8 cellular contexts compared by ENCODE assay signal in the genomic region with DNA sequence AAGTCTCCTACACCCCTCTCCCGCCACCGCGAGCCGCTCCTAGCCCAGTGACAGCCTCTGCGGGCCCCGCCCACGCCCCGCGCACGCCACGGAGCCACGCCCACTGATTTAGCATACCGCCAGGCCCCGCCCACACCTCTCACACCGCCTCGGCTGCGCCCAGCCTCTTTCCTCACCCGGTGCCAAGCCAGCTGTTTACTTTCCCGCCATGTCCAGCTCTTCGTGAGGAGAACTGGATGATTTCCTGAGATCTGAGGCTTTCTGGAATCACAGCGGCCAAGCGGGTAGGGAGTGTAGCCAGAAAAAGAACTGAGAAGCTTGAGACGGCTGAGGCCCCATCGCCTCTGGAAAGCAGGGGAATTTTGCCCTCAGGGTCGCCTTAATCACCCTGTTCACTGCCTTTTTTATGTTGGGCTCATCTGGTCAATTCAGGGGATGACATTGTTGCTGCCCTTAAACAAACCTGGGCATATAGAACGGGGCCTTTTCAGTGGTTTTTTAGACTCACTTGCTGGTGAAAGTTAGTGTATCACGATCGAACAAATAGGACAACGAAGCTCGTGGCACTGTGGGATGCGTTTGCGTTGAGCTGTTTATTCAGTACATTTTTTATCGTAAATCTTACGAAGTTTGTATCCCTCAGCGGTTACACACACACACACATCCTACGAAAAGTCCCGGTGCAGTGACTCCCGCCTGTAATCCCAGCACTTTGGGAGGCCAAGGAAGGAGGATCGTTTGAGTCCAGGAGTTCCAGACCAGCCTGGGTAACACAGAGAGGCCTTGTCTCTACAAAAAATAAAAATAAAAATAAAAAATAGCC. TPM values are rescaled to one million over a fixed set of nuclear protein-coding genes. Genes with fewer than 3 reads are reported as not detected.
DNase-seq lines count a peak whose midpoint lies in the region; ATAC-seq, FAIRE-seq and TF ChIP-seq lines count a peak whose summit lies in the region.

A gene with protein sequence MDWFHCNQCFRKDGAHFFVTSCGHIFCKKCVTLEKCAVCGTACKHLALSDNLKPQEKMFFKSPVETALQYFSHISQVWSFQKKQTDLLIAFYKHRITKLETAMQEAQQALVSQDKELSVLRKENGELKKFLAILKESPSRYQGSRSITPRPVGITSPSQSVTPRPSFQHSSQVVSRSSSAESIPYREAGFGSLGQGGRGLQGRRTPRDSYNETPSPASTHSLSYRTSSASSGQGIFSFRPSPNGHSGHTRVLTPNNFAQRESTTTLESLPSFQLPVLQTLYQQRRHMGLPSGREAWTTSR (plus strand): TSS at position 165 of the 823 bp plus-strand sequence. CDS start 2,410 bp downstream, outside the sequence.

- peak within 1 kb of the TSS; percentile 79 for H3K4me3 Mint-ChIP-seq in activated T-cell treated with anti-CD3 and anti-CD28 coated beads, Interleukin-2, amount 50 U/mL, for 72 hours

- peak; percentile 85 for FAIRE-seq in GM12891 (lab: Jason Lieb, UNC)

- DNase-seq in GM12891 (ENCODE audit: insufficient read length, low spot score): peak; percentile 68
- peak; percentile 91 for DNase-seq in HuH-7 (ENCODE audit: low spot score)
- DNase-seq in Peyer's patch: peak; percentile 64 to 96 (median 96)
- peak; percentile 91 to 94 for DNase-seq in activated T-cell treated with anti-CD3 and anti-CD28 coated beads, Interleukin-2, amount 50 U/mL, for 72 hours
- DNase-seq in fibroblast of gingiva (ENCODE audit: low read depth): peak; percentile 57
- peak; percentile 78 for DNase-seq in stimulated activated CD8-positive, alpha-beta memory T cell treated with anti-CD3 and anti-CD28 coated beads, Interleukin-4, amount 100 ng/mL, for 24 hours (ENCODE audit: low read depth)

- H3K27ac ChIP-seq in Peyer's patch: peak within 1 kb of the TSS in 3 of 4 donors; percentile 25 to 48 (median 36)
- H3K27ac ChIP-seq in muscle layer of duodenum (ENCODE audit: low read length): no peak within 1 kb of the TSS

- no peaks in the 10 kb centered on the region for H3K9me3 Mint-ChIP-seq in activated T-cell treated with anti-CD3 and anti-CD28 coated beads, Interleukin-2, amount 50 U/mL, for 72 hours

- H3K27ac Mint-ChIP-seq in activated T-cell treated with anti-CD3 and anti-CD28 coated beads, Interleukin-2, amount 50 U/mL, for 72 hours: no peak within 1 kb of the TSS

- peak; percentile 100 for ATAC-seq in activated T-cell treated with anti-CD3 and anti-CD28 coated beads, Interleukin-2, amount 50 U/mL, for 72 hours (replicated peaks in 1 of 2)
- ATAC-seq in HG03280 (IDR thresholded peaks at IDR 0.05; ENCODE audit: unreplicated experiment): no peak

- H3K9me3 ChIP-seq in Peyer's patch (no peaks in the 10 kb centered on the region), muscle layer of duodenum (ENCODE audit: control insufficient read depth in 1 of 2, low read length in 2 of 2) (no peaks in the 10 kb centered on the region)

- H3K4me1 ChIP-seq in Peyer's patch: no peaks in the 10 kb centered on the region
- H3K4me1 ChIP-seq in muscle layer of duodenum (ENCODE audit: control insufficient read depth in 1 of 2, insufficient read depth in 2 of 2, low read length in 2 of 2): no peaks in the 10 kb centered on the region

- H3K36me3 Mint-ChIP-seq in activated T-cell treated with anti-CD3 and anti-CD28 coated beads, Interleukin-2, amount 50 U/mL, for 72 hours (ENCODE audit: insufficient read depth in 2 of 2): no peaks in the 10 kb centered on the region

- peak within 1 kb of the TSS in 3 of 4 donors; percentile 12 to 46 (median 32) for H3K4me3 ChIP-seq in Peyer's patch
- H3K4me3 ChIP-seq in muscle layer of duodenum (ENCODE audit: low read depth in 1 of 2, low read length in 2 of 2): peak within 1 kb of the TSS; percentile 42 to 53

- peaks cover 6% of the 10 kb centered on the region for H3K4me1 Mint-ChIP-seq in activated T-cell treated with anti-CD3 and anti-CD28 coated beads, Interleukin-2, amount 50 U/mL, for 72 hours (ENCODE audit: low read depth)

- peaks cover 10% of the 10 kb centered on the region for H3K27me3 Mint-ChIP-seq in activated T-cell treated with anti-CD3 and anti-CD28 coated beads, Interleukin-2, amount 50 U/mL, for 72 hours (ENCODE audit: low read depth)

- no peaks in the 10 kb centered on the region for H3K36me3 ChIP-seq in Peyer's patch
- H3K36me3 ChIP-seq in muscle layer of duodenum (ENCODE audit: control insufficient read depth in 1 of 2, insufficient read depth in 2 of 2, low read length in 2 of 2): no peaks in the 10 kb centered on the region

- H3K27me3 ChIP-seq in Peyer's patch (no peaks in the 10 kb centered on the region), muscle layer of duodenum (ENCODE audit: low read depth, low read length) (no peaks in the 10 kb centered on the region)

- no peak for TF ChIP-seq POLR2A in GM12891 (IDR thresholded peaks at IDR 0.05; ENCODE audit: low read depth, low read length)
- no peak for TF ChIP-seq POLR2A in Peyer's patch (IDR thresholded peaks at IDR 0.05)

- no peak for TF ChIP-seq CTCF in Peyer's patch (IDR thresholded peaks at IDR 0.05)

TF ChIP-seq in GM12891, 5 proteins besides CTCF, POLR2A, EP300 and RAD21:
- TF ChIP-seq POLR2AphosphoS5 (IDR thresholded peaks at IDR 0.05; ENCODE audit: low read depth, low read length) (no peak), POU2F2 (IDR thresholded peaks at IDR 0.05; ENCODE audit: low read depth, low read length) (no peak), SPI1 (IDR thresholded peaks at IDR 0.05; ENCODE audit: low read depth, low read length) (no peak), TAF1 (IDR thresholded peaks at IDR 0.05; ENCODE audit: low read depth, low read length) (no peak), PAX5 (IDR thresholded peaks at IDR 0.05; ENCODE audit: insufficient read depth, low read length, severe bottlenecking) (no peak)

RNA-seq across cellular contexts. Expression of the gene that starts here (rescaled TPM):
- polyA plus RNA-seq in GM12891 (2012; ENCODE audit: low read depth, missing spikeins): not detected
- total RNA-seq in Peyer's patch: not detected
- total RNA-seq in activated T-cell treated with anti-CD3 and anti-CD28 coated beads, Interleukin-2, amount 50 U/mL, for 72 hours: not detected

Comparison
In these comparisons a context has a peak if more than half of its experiments do, and no peak if none do; other contexts are left out.
1. Peak in DNase-seq, H3K4me3 ChIP-seq and H3K27ac ChIP-seq in Peyer's patch; RNA of the gene not detected or under 1 TPM.
2. Peak in DNase-seq and ATAC-seq in activated T-cell treated with anti-CD3 and anti-CD28 coated beads, Interleukin-2, amount 50 U/mL, for 72 hours; RNA of the gene not detected or under 1 TPM.